ENCODE assay signal across 27 cellular contexts in the genomic region with DNA sequence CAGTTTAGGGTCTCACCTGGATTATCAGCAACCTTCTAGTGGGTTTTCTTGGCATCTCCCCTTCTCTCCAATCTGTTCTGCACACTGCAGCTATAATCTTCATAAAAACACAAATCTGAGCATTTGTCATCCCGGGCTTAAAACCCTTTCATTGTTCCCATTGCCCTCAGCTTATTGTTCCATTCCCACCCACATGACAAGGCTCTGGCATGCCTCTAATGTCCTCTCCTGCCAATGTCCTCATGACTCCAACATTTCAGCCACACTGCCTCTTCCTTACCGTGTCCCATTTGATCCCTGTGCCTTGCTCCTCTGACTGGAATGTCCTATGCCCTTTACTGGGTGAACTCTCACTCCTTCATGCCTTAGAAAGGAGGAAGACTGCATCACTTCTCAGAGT. TPM values are rescaled to one million over a fixed set of nuclear protein-coding genes. Genes with fewer than 3 reads are reported as not detected.
"Had no signal": no experiment of that assay in that cellular context is flagged by ENCODE, and none has a peak within 500 bp of the region (broad histone marks: within the 10 kb centered on the region; RNA-seq: fewer than 3 reads in every experiment).

No MANE protein-coding gene starts in this region.

- H3K9me3 Mint-ChIP-seq: activated CD4-positive, alpha-beta memory T cell treated with anti-CD3 and anti-CD28 coated beads for 36 hours; activated CD4-positive, alpha-beta T cell treated with anti-CD3 and anti-CD28 coated beads, Interleukin-2, amount 10 ng/mL, durations not matched to agents 24 days and 14 days; activated T-cell treated with anti-CD3 and anti-CD28 coated beads, Interleukin-2, amount 50 U/mL, for 4 hours; activated T-helper 17 cell treated with anti-CD3 and anti-CD28 coated beads, Interleukin-2, amount 50 U/mL, for 72 hours; nephron; stimulated activated naive CD8-positive, alpha-beta T cell treated with anti-CD3 and anti-CD28 coated beads, Interleukin-15, amount 100 ng/mL, for 72 hours had no signal

- H3K27me3 Mint-ChIP-seq: activated CD4-positive, alpha-beta memory T cell treated with anti-CD3 and anti-CD28 coated beads for 36 hours; activated CD4-positive, alpha-beta T cell treated with anti-CD3 and anti-CD28 coated beads, Interleukin-2, amount 10 ng/mL, durations not matched to agents 24 days and 14 days; activated T-helper 17 cell treated with anti-CD3 and anti-CD28 coated beads, Interleukin-2, amount 50 U/mL, for 72 hours; progenitor cell of endocrine pancreas; stimulated activated naive CD8-positive, alpha-beta T cell treated with anti-CD3 and anti-CD28 coated beads, Interleukin-15, amount 100 ng/mL, for 72 hours; T-helper 17 cell had no signal

- ATAC-seq: activated CD4-positive, CD25-positive, alpha-beta regulatory T cell treated with anti-CD3 and anti-CD28 coated beads, Interleukin-2, amount 50 U/mL, for 24 hours; activated T-cell treated with anti-CD3 and anti-CD28 coated beads, Interleukin-2, amount 50 U/mL, for 4 hours; activated T-helper 17 cell treated with anti-CD3 and anti-CD28 coated beads, Interleukin-2, amount 50 U/mL, for 72 hours; heart left ventricle; left lung; sciatic nerve; SK-N-SH treated with all-trans-retinoic acid at 6 μM for 48 hours; stimulated activated naive CD8-positive, alpha-beta T cell treated with anti-CD3 and anti-CD28 coated beads, Interleukin-15, amount 100 ng/mL, for 72 hours; T-helper 17 cell had no signal

- DNase-seq: activated CD4-positive, alpha-beta memory T cell treated with anti-CD3 and anti-CD28 coated beads for 36 hours; activated CD4-positive, alpha-beta T cell treated with anti-CD3 and anti-CD28 coated beads, Interleukin-2, amount 10 ng/mL, durations not matched to agents 24 days and 14 days; activated gamma-delta T cell treated with Interleukin-2 at 50 U/mL for 16 hours; activated naive CD4-positive, alpha-beta T cell treated with anti-CD3 and anti-CD28 coated beads, Interleukin-2, amount 50 U/mL, for 16 hours; activated T-cell treated with anti-CD3 and anti-CD28 coated beads, Interleukin-2, amount 50 U/mL, for 4 hours; amniotic stem cell; central memory CD4-positive, alpha-beta T cell; dermis blood vessel endothelial cell; effector CD8-positive, alpha-beta T cell; heart left ventricle; kidney glomerular epithelial cell; left lung; retina; stimulated activated CD4-positive, alpha-beta T cell treated with anti-CD3 and anti-CD28 coated beads, Interleukin-12 subunit alpha, Interleukin-12 subunit beta, amount 100 ng/mL, for 4 hours; stimulated activated CD4-positive, alpha-beta T cell treated with anti-CD3 and anti-CD28 coated beads, Interleukin-4, amount 100 ng/mL, for 1 hour; stimulated activated naive CD8-positive, alpha-beta T cell treated with anti-CD3 and anti-CD28 coated beads, Interleukin-15, amount 100 ng/mL, for 72 hours; T-helper 17 cell; T1000; testis; transverse colon; WERI-Rb-1 had no signal

- H3K27ac Mint-ChIP-seq: activated CD4-positive, alpha-beta memory T cell treated with anti-CD3 and anti-CD28 coated beads for 36 hours; activated CD4-positive, alpha-beta T cell treated with anti-CD3 and anti-CD28 coated beads, Interleukin-2, amount 10 ng/mL, durations not matched to agents 24 days and 14 days; activated T-helper 17 cell treated with anti-CD3 and anti-CD28 coated beads, Interleukin-2, amount 50 U/mL, for 72 hours; nephron; progenitor cell of endocrine pancreas; stimulated activated naive CD8-positive, alpha-beta T cell treated with anti-CD3 and anti-CD28 coated beads, Interleukin-15, amount 100 ng/mL, for 72 hours; T-helper 17 cell had no signal

- H3K4me3 Mint-ChIP-seq: activated CD4-positive, alpha-beta memory T cell treated with anti-CD3 and anti-CD28 coated beads for 36 hours; activated CD4-positive, alpha-beta T cell treated with anti-CD3 and anti-CD28 coated beads, Interleukin-2, amount 10 ng/mL, durations not matched to agents 24 days and 14 days; activated T-cell treated with anti-CD3 and anti-CD28 coated beads, Interleukin-2, amount 50 U/mL, for 4 hours; activated T-helper 17 cell treated with anti-CD3 and anti-CD28 coated beads, Interleukin-2, amount 50 U/mL, for 72 hours; nephron; stimulated activated naive CD8-positive, alpha-beta T cell treated with anti-CD3 and anti-CD28 coated beads, Interleukin-15, amount 100 ng/mL, for 72 hours; T-helper 17 cell had no signal

- H3K4me1 Mint-ChIP-seq: activated T-helper 17 cell treated with anti-CD3 and anti-CD28 coated beads, Interleukin-2, amount 50 U/mL, for 72 hours; nephron; stimulated activated naive CD8-positive, alpha-beta T cell treated with anti-CD3 and anti-CD28 coated beads, Interleukin-15, amount 100 ng/mL, for 72 hours had no signal

RNA-seq across cellular contexts. Expression of a gene that starts 28.7 kb away (rescaled TPM):
- total RNA-seq: activated CD4-positive, alpha-beta memory T cell treated with anti-CD3 and anti-CD28 coated beads for 36 hours; activated CD4-positive, alpha-beta T cell treated with anti-CD3 and anti-CD28 coated beads, Interleukin-2, amount 10 ng/mL, durations not matched to agents 24 days and 14 days; dermis blood vessel endothelial cell had no signal
